13 cellular contexts compared by ENCODE assay signal in genomic region chr4:11505225-11505971, GRCh38.
A peak's percentile ranks its signal among the peaks of the same experiment; 100 is the strongest.
DNase-seq lines count a peak whose midpoint lies in the region; ATAC-seq and TF ChIP-seq lines count a peak whose summit lies in the region.
"Had no signal": no experiment of that assay in that cellular context is flagged by ENCODE, and none has a peak within 500 bp of the region (broad histone marks: within the 10 kb centered on the region; RNA-seq: fewer than 3 reads in every experiment).

No MANE protein-coding gene starts in this region.

- H3K27ac Mint-ChIP-seq in activated T-helper 17 cell treated with anti-CD3 and anti-CD28 coated beads, Interleukin-2, amount 50 U/mL, for 72 hours, result peak overlapping the region; percentile 76

- H3K27me3 ChIP-seq in heart right ventricle, result no peaks in the 10 kb centered on the region
- no peaks in the 10 kb centered on the region for H3K27me3 ChIP-seq in right atrium auricular region

- 64 to 73% methylated on average over 5 of the region's 5 CpGs for WGBS in heart right ventricle, 2 donors

- H3K4me3 ChIP-seq in heart right ventricle, result no peak overlapping the region
- H3K4me3 ChIP-seq in right atrium auricular region, result no peak overlapping the region

- no peak for DNase-seq in heart right ventricle
- DNase-seq in right atrium auricular region (ENCODE audit: low spot score), result no peak
- DNase-seq in iris pigment epithelial cell (ENCODE audit: low read depth), result peak; percentile 34
- no peak for DNase-seq in putamen (ENCODE audit: low spot score)
- DNase-seq in NCI-H187 treated with DMSO at 0.1 percent for 48 hours (lab: John Stamatoyannopoulos, UW), result no peak
- DNase-seq in medulla oblongata (ENCODE audit: extremely low spot score), result no peak
- DNase-seq in NCI-H526 treated with DMSO at 0.1 percent for 48 hours (lab: John Stamatoyannopoulos, UW), result no peak
- DNase-seq: COR-L47; effector CD4-positive, alpha-beta T cell; mesendoderm; NCI-H510A; WERI-Rb-1 had no signal

- H3K4me1 ChIP-seq in heart right ventricle, result peaks cover 0 to 23% (median 0%) of the 10 kb centered on the region in 9 donors
- H3K4me1 ChIP-seq in right atrium auricular region, result peaks cover 0 to 10% of the 10 kb centered on the region in 2 donors

- peak overlapping the region in 3 of 10 donors; percentile 3 to 25 (median 18) for H3K27ac ChIP-seq in heart right ventricle
- H3K27ac ChIP-seq in right atrium auricular region, result no peak overlapping the region
- H3K27ac ChIP-seq: WERI-Rb-1 had no signal

- TF ChIP-seq CTCF in heart right ventricle (IDR thresholded peaks at IDR 0.05) (no peak), right atrium auricular region (IDR thresholded peaks at IDR 0.05) (no peak)

- ATAC-seq in heart right ventricle, result peak in 7 of 8 donors; percentile 27 to 77 (median 60)
- peak; percentile 91 for ATAC-seq in activated T-helper 17 cell treated with anti-CD3 and anti-CD28 coated beads, Interleukin-2, amount 50 U/mL, for 72 hours (replicated peaks)

- H3K9me3 Mint-ChIP-seq in activated T-helper 17 cell treated with anti-CD3 and anti-CD28 coated beads, Interleukin-2, amount 50 U/mL, for 72 hours, result peaks cover 4% of the 10 kb centered on the region

- intact Hi-C loops in heart right ventricle (cut with DNase I), result loop anchor here in 1 of 10 donors (10.0 kb wide), 1 partner anchor 109 kb away; no protein-coding TSS in a partner anchor

- H3K9me3 ChIP-seq in heart right ventricle, result no peaks in the 10 kb centered on the region
- H3K9me3 ChIP-seq in right atrium auricular region, result no peaks in the 10 kb centered on the region

- H3K27me3 Mint-ChIP-seq in activated T-helper 17 cell treated with anti-CD3 and anti-CD28 coated beads, Interleukin-2, amount 50 U/mL, for 72 hours, result no peaks in the 10 kb centered on the region

- peak overlapping the region; percentile 40 for H3K4me3 Mint-ChIP-seq in activated T-helper 17 cell treated with anti-CD3 and anti-CD28 coated beads, Interleukin-2, amount 50 U/mL, for 72 hours

- no peaks in the 10 kb centered on the region for H3K36me3 ChIP-seq in heart right ventricle
- no peaks in the 10 kb centered on the region for H3K36me3 ChIP-seq in right atrium auricular region
- H3K36me3 ChIP-seq: WERI-Rb-1 had no signal

- H3K4me1 Mint-ChIP-seq in activated T-helper 17 cell treated with anti-CD3 and anti-CD28 coated beads, Interleukin-2, amount 50 U/mL, for 72 hours, result peaks cover 6% of the 10 kb centered on the region

- no peaks in the 10 kb centered on the region for H3K36me3 Mint-ChIP-seq in activated T-helper 17 cell treated with anti-CD3 and anti-CD28 coated beads, Interleukin-2, amount 50 U/mL, for 72 hours (ENCODE audit: low read depth)
